20 cellular contexts compared by ENCODE assay signal in genomic region chr20:33676652-33677645, GRCh38. TPM values are rescaled to one million over a fixed set of nuclear protein-coding genes. Genes with fewer than 3 reads are reported as not detected.
DNase-seq lines count a peak whose midpoint lies in the region; ATAC-seq and TF ChIP-seq lines count a peak whose summit lies in the region.
"Had no signal": no experiment of that assay in that cellular context is flagged by ENCODE, and none has a peak within 500 bp of the region (broad histone marks: within the 10 kb centered on the region; RNA-seq: fewer than 3 reads in every experiment).

No MANE protein-coding gene starts in this region.

- H3K4me1 Mint-ChIP-seq in CD4-positive, alpha-beta T cell (ENCODE audit: low read depth): peaks cover 55% of the 10 kb centered on the region

- H3K4me1 ChIP-seq in OCI-LY1 (ENCODE audit: insufficient read depth, low read length, severe bottlenecking) (peaks cover 78% of the 10 kb centered on the region), esophagus muscularis mucosa (peaks cover 29 to 57% (median 53%) of the 10 kb centered on the region in 4 donors), prostate gland (replicated peaks) (peaks cover 5% of the 10 kb centered on the region), Karpas-422 (ENCODE audit: low read length) (peaks cover 64% of the 10 kb centered on the region)

- no peaks in the 10 kb centered on the region for H3F3A ChIP-seq in OCI-LY1 (ENCODE audit: insufficient read depth, low read length)

- no peak for TF ChIP-seq EP300 in esophagus muscularis mucosa (IDR thresholded peaks at IDR 0.05)

- CTCF ChIA-PET in CD4-positive, alpha-beta T cell (lab: Charles Lee): interaction anchor here (1.3 kb wide), 1 partner anchor 9 kb away, joined by 7 read pairs; no protein-coding TSS in a partner anchor

- H3K9me2 ChIP-seq in OCI-LY1 (ENCODE audit: low read depth, low read length): no peaks in the 10 kb centered on the region
- H3K9me2 ChIP-seq in Karpas-422 (replicated peaks; ENCODE audit: insufficient read depth, low read length): no peaks in the 10 kb centered on the region

- H2AFZ ChIP-seq in OCI-LY1 (ENCODE audit: low read length) (no peak overlapping the region), Karpas-422 (ENCODE audit: low read length) (no peak overlapping the region)

- WGBS in esophagus muscularis mucosa: 96% methylated on average over 17 of the region's 31 CpGs
- WGBS in prostate gland: 90% methylated on average over 31 of the region's 31 CpGs

- no peak for TF ChIP-seq CTCF in CD4-positive, alpha-beta T cell (IDR thresholded peaks at IDR 0.05)
- TF ChIP-seq CTCF in OCI-LY1 (IDR thresholded peaks at IDR 0.05; ENCODE audit: low read length) (no peak), esophagus muscularis mucosa (IDR thresholded peaks at IDR 0.05) (no peak), prostate gland (IDR thresholded peaks at IDR 0.05) (no peak)

- H3K36me3 Mint-ChIP-seq in CD4-positive, alpha-beta T cell (ENCODE audit: low read depth): no peaks in the 10 kb centered on the region

- H3K4me2 ChIP-seq in OCI-LY1 (ENCODE audit: low read length) (no peak overlapping the region), Karpas-422 (ENCODE audit: low read depth, low read length, poor library complexity, severe bottlenecking) (no peak overlapping the region)

- H3K4me3 ChIP-seq in OCI-LY1 (ENCODE audit: low read depth, low read length, poor library complexity, severe bottlenecking) (no peak overlapping the region), esophagus muscularis mucosa (no peak overlapping the region), prostate gland (no peak overlapping the region), Karpas-422 (ENCODE audit: low read length) (no peak overlapping the region)

- no peak overlapping the region for H3K27ac ChIP-seq in CD4-positive, alpha-beta T cell (ENCODE audit: low read depth, low read length)
- H3K27ac ChIP-seq in OCI-LY1 (ENCODE audit: low read depth, low read length, poor library complexity, severe bottlenecking) (peak overlapping the region; percentile 99), esophagus muscularis mucosa (replicated peaks in 1 of 4) (peak overlapping the region; percentile 93 to 97 (median 96)), prostate gland (peak overlapping the region; percentile 90 to 92), Karpas-422 (ENCODE audit: low read length) (no peak overlapping the region)

- H3K9me3 ChIP-seq in CD4-positive, alpha-beta T cell (ENCODE audit: control insufficient read depth, low read length): no peaks in the 10 kb centered on the region
- H3K9me3 ChIP-seq in OCI-LY1 (ENCODE audit: low read length): no peaks in the 10 kb centered on the region
- H3K9me3 ChIP-seq in esophagus muscularis mucosa: no peaks in the 10 kb centered on the region
- no peaks in the 10 kb centered on the region for H3K9me3 ChIP-seq in prostate gland
- no peaks in the 10 kb centered on the region for H3K9me3 ChIP-seq in Karpas-422 (ENCODE audit: low read length)

- H3K79me2 ChIP-seq in OCI-LY1 (ENCODE audit: insufficient read depth, low read length) (peaks cover 11% of the 10 kb centered on the region), Karpas-422 (ENCODE audit: low read length) (peaks cover 40% of the 10 kb centered on the region)

- DNase-seq in CD4-positive, alpha-beta T cell: no peak
- DNase-seq in esophagus muscularis mucosa (ENCODE audit: extremely low spot score): no peak
- DNase-seq in prostate gland (ENCODE audit: low spot score): no peak
- no peak for DNase-seq in Karpas-422
- DNase-seq in D341Med (ENCODE audit: low spot score): no peak
- DNase-seq in anterior cingulate cortex (lab: John Stamatoyannopoulos, UW): no peak
- DNase-seq: activated CD4-positive, alpha-beta T cell treated with anti-CD3 and anti-CD28 coated beads for 36 hours; activated T-cell treated with anti-CD3 and anti-CD28 coated beads, Interleukin-2, amount 50 U/mL, for 1 hour; caudate nucleus; effector CD8-positive, alpha-beta T cell; HFFc6; kidney glomerular epithelial cell; NCI-H187; nucleus accumbens; stimulated activated CD4-positive, alpha-beta T cell treated with anti-CD3 and anti-CD28 coated beads, Interleukin-2, amount 100 ng/mL, for 24 hours had no signal

- no peaks in the 10 kb centered on the region for H3K27me3 ChIP-seq in CD4-positive, alpha-beta T cell (ENCODE audit: control insufficient read depth, insufficient read depth, low read length)
- no peaks in the 10 kb centered on the region for H3K27me3 ChIP-seq in OCI-LY1 (ENCODE audit: insufficient read depth, low read length)
- H3K27me3 ChIP-seq in esophagus muscularis mucosa: no peaks in the 10 kb centered on the region
- H3K27me3 ChIP-seq in prostate gland (replicated peaks; ENCODE audit: insufficient read depth): no peaks in the 10 kb centered on the region
- no peaks in the 10 kb centered on the region for H3K27me3 ChIP-seq in Karpas-422 (ENCODE audit: low read length)

- no peaks in the 10 kb centered on the region for H3K9me3 Mint-ChIP-seq in CD4-positive, alpha-beta T cell
- H3K9me3 Mint-ChIP-seq: activated naive CD4-positive, alpha-beta T cell treated with anti-CD3 and anti-CD28 coated beads, Interleukin-2, amount 50 U/mL, for 72 hours; HFFc6 had no signal

- POLR2A ChIA-PET in CD4-positive, alpha-beta T cell (lab: Charles Lee): no interaction called here

- intact Hi-C loops in CD4-positive, alpha-beta T cell (cut with DNase I, micrococcal nuclease): no loop called here
- intact Hi-C loops in esophagus muscularis mucosa (cut with DNase I) (no loop called here), prostate gland (cut with DNase I) (loop anchor here (5.0 kb wide), 1 partner anchor 55 kb away; the partner anchor contains the start of gene ZNF341)

- ATAC-seq in CD4-positive, alpha-beta T cell (ENCODE audit: poor library complexity): no peak
- no peak for ATAC-seq in HG02840 (IDR thresholded peaks at IDR 0.05; ENCODE audit: low FRiP score, unreplicated experiment)
- ATAC-seq: activated CD4-positive, alpha-beta T cell treated with anti-CD3 and anti-CD28 coated beads for 36 hours; activated naive CD4-positive, alpha-beta T cell treated with anti-CD3 and anti-CD28 coated beads, Interleukin-2, amount 50 U/mL, for 72 hours had no signal

- H3K9ac ChIP-seq in OCI-LY1 (ENCODE audit: low read length) (no peak overlapping the region), Karpas-422 (ENCODE audit: low read length) (no peak overlapping the region)

- H4K20me1 ChIP-seq in OCI-LY1 (ENCODE audit: insufficient read depth, low read length): no peaks in the 10 kb centered on the region
- no peaks in the 10 kb centered on the region for H4K20me1 ChIP-seq in Karpas-422 (ENCODE audit: insufficient read depth, low read depth, low read length)

- peaks cover 53% of the 10 kb centered on the region for H3K36me3 ChIP-seq in OCI-LY1 (ENCODE audit: insufficient read depth, low read length)
- H3K36me3 ChIP-seq in esophagus muscularis mucosa: no peaks in the 10 kb centered on the region
- no peaks in the 10 kb centered on the region for H3K36me3 ChIP-seq in prostate gland
- peaks cover 5% of the 10 kb centered on the region; the same call in 1 of the 2 replicates for H3K36me3 ChIP-seq in Karpas-422 (ENCODE audit: insufficient read depth, low read length)

- H3K27ac Mint-ChIP-seq in CD4-positive, alpha-beta T cell: peak overlapping the region; percentile 36
- H3K27ac Mint-ChIP-seq: activated CD4-positive, alpha-beta T cell treated with anti-CD3 and anti-CD28 coated beads for 36 hours; activated naive CD4-positive, alpha-beta T cell treated with anti-CD3 and anti-CD28 coated beads, Interleukin-2, amount 50 U/mL, for 72 hours had no signal

- peak overlapping the region; percentile 54 for H3K4me3 Mint-ChIP-seq in CD4-positive, alpha-beta T cell
- H3K4me3 Mint-ChIP-seq: activated CD4-positive, alpha-beta T cell treated with anti-CD3 and anti-CD28 coated beads for 36 hours had no signal

- no peaks in the 10 kb centered on the region for H3K27me3 Mint-ChIP-seq in CD4-positive, alpha-beta T cell
- H3K27me3 Mint-ChIP-seq: activated CD4-positive, alpha-beta T cell treated with anti-CD3 and anti-CD28 coated beads for 36 hours had no signal

- no peak for TF ChIP-seq POLR2A in esophagus muscularis mucosa (IDR thresholded peaks at IDR 0.05; ENCODE audit: low read depth)
- TF ChIP-seq POLR2A in prostate gland (IDR thresholded peaks at IDR 0.05): no peak

RNA-seq across cellular contexts. Expression of gene NECAB3, which starts 2.7 kb away (rescaled TPM):
- total RNA-seq in CD4-positive, alpha-beta T cell: 1 to 10 TPM; 8.7 to 9.2 TPM
- total RNA-seq in esophagus muscularis mucosa (10 to 100 TPM; 34.1 to 43.4 (median 39.9) TPM), prostate gland (100 to 1,000 TPM; 142 to 156 TPM)
- 38.2 and 89.2 TPM in 2 replicates for total RNA-seq in Karpas-422 (2014; rRNA removed; shearing (Covaris generic); ENCODE audit: low replicate concordance)

RNA-seq across cellular contexts. Expression of gene E2F1, which starts 9.2 kb away (rescaled TPM):
- 1 to 10 TPM; 1.2 to 1.6 TPM for total RNA-seq in CD4-positive, alpha-beta T cell
- 1 to 10 TPM; 1.8 to 5.0 (median 2.9) TPM for total RNA-seq in esophagus muscularis mucosa
- 10 to 100 TPM in 1 of 2 donors, 1 to 10 TPM in 1; 2.0 to 10.1 TPM for total RNA-seq in prostate gland
- 19.2 and 37.2 TPM in 2 replicates for total RNA-seq in Karpas-422 (2014; rRNA removed; shearing (Covaris generic); ENCODE audit: low replicate concordance)

RNA-seq across cellular contexts. Expression of gene ACTL10, which starts 10.2 kb away (rescaled TPM):
- total RNA-seq in CD4-positive, alpha-beta T cell: under 1 TPM; 0.28 to 0.55 TPM
- total RNA-seq in esophagus muscularis mucosa: 1 to 10 TPM; 1.3 to 2.5 (median 2.0) TPM
- total RNA-seq in prostate gland: 1 to 10 TPM; 7.9 to 8.5 TPM
- total RNA-seq in Karpas-422 (2014; rRNA removed; shearing (Covaris generic); ENCODE audit: low replicate concordance): 2.5 and 9.2 TPM in 2 replicates
- total RNA-seq: NCI-H460 had no signal

RNA-seq across cellular contexts. Expression of gene C20orf144, which starts 14.8 kb away (rescaled TPM):
- under 1 TPM; 0.17 to 0.19 TPM for total RNA-seq in CD4-positive, alpha-beta T cell
- total RNA-seq in esophagus muscularis mucosa (under 1 TPM in 1 of 4 donors, not detected in 3; 0.23 TPM), prostate gland (under 1 TPM; 0.14 to 0.91 TPM)
- 0.45 and 0.69 TPM in 2 replicates for total RNA-seq in Karpas-422 (2014; rRNA removed; shearing (Covaris generic); ENCODE audit: low replicate concordance)
- total RNA-seq: mesenteric fat pad, NCI-H460 had no signal

RNA-seq across cellular contexts. Expression of gene PXMP4, which starts 43.2 kb away (rescaled TPM):
- total RNA-seq in CD4-positive, alpha-beta T cell: 1 to 10 TPM; 3.6 to 4.1 TPM
- total RNA-seq in esophagus muscularis mucosa: 10 to 100 TPM in 2 of 4 donors, 1 to 10 TPM in 2; 4.5 to 13.0 (median 9.2) TPM
- total RNA-seq in prostate gland: 10 to 100 TPM; 13.3 to 25.5 TPM
- total RNA-seq in Karpas-422 (2014; rRNA removed; shearing (Covaris generic); ENCODE audit: low replicate concordance): 3.8 and 4.7 TPM in 2 replicates

Comparison
In these comparisons a context has a peak if more than half of its experiments do, and no peak if none do; other contexts are left out.
1. H3K27ac ChIP-seq: peak in OCI-LY1 (single experiment), esophagus muscularis mucosa (4 of 4) and prostate gland (2 of 2); none in CD4-positive, alpha-beta T cell (single experiment) and Karpas-422 (single experiment).